8 cellular contexts compared by ENCODE assay signal in the genomic region with DNA sequence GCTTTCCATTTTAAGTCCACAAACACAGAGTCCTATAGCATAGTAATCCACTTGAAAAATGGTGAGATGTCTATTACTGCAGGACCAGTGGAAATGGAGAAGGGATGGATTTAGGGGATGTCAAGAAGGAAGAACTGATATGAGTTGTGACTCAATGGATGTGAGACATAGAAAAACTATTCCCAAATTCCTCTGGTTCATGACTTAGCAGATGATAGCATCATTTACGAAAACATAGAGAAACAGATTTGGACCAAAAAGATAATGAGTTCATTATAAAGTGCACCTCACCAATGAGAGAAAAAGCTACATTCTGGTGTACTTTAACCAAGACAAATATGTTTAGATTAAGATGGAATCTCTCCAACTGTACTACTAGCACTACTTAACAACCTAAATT. TPM values are rescaled to one million over a fixed set of nuclear protein-coding genes. Genes with fewer than 3 reads are reported as not detected.
A peak's percentile ranks its signal among the peaks of the same experiment; 100 is the strongest.
DNase-seq lines count a peak whose midpoint lies in the region; FAIRE-seq and TF ChIP-seq lines count a peak whose summit lies in the region.
"Not testable (repeated sequence)": the region's sequence is repeated elsewhere in the genome, so short reads cannot be mapped to it uniquely, and the experiment has no call there.

No MANE protein-coding gene starts in this region.

- H2AFZ ChIP-seq in endothelial cell of umbilical vein (ENCODE audit: low read depth, low read length); osteoblast (ENCODE audit: low read length): not testable (repeated sequence)

- H3K27me3 ChIP-seq in endothelial cell of umbilical vein (ENCODE audit: control insufficient read depth in 2 of 2, insufficient read depth in 2 of 2, low read length in 2 of 2); osteoblast (ENCODE audit: insufficient read depth, low read length): not testable (repeated sequence)

- H3K9ac ChIP-seq in endothelial cell of umbilical vein (replicated peaks; ENCODE audit: extremely low read depth, insufficient read depth, low read length), result not testable (repeated sequence)

- not testable (repeated sequence) for BruUV-seq in endothelial cell of umbilical vein (replicated peaks; lab: Mats Ljungman, UMichigan)

- not testable (repeated sequence) for H3K27ac ChIP-seq in endothelial cell of umbilical vein (ENCODE audit: insufficient read depth, low read depth, low read length)
- peak overlapping the region; percentile 64 for H3K27ac ChIP-seq in osteoblast (ENCODE audit: low read depth, low read length)

- CTCF ChIA-PET in endothelial cell of umbilical vein (lab: Charles Lee), result not testable (repeated sequence)

- not testable (repeated sequence) for H3K4me1 ChIP-seq in endothelial cell of umbilical vein (ENCODE audit: control insufficient read depth, extremely low read depth, insufficient read depth, low read length); osteoblast (ENCODE audit: insufficient read depth, low read length)

- H3K4me2 ChIP-seq in endothelial cell of umbilical vein (ENCODE audit: insufficient read depth, low read length); osteoblast (ENCODE audit: insufficient read depth, low read length): not testable (repeated sequence)

- H3K4me3 ChIP-seq in AG10803 (ENCODE audit: low read length); endothelial cell of umbilical vein (replicated peaks in 1 of 3; ENCODE audit: insufficient read depth in 1 of 3, low read depth in 1 of 3, low read length in 3 of 3); fibroblast of the aortic adventitia (ENCODE audit: low read depth, low read length); osteoblast (ENCODE audit: insufficient read depth, low read length): not testable (repeated sequence)

- H3K36me3 ChIP-seq in endothelial cell of umbilical vein (ENCODE audit: control insufficient read depth in 2 of 2, extremely low read depth in 1 of 2, insufficient read depth in 2 of 2, low read length in 2 of 2); osteoblast (ENCODE audit: insufficient read depth, low read length): not testable (repeated sequence)

- not testable (repeated sequence) for TF ChIP-seq CTCF in AG10803 (conservative IDR thresholded peaks at IDR 0.05; ENCODE audit: low read length); endothelial cell of umbilical vein (IDR thresholded peaks at IDR 0.05; ENCODE audit: extremely low read depth in 1 of 2, insufficient read depth in 1 of 2, low read depth in 1 of 2, low read length in 2 of 2); fibroblast of the aortic adventitia (IDR thresholded peaks at IDR 0.05; ENCODE audit: insufficient read depth, low read length); osteoblast (IDR thresholded peaks at IDR 0.05; ENCODE audit: extremely low read depth, low read depth, low read length)

- H3K9me3 ChIP-seq in endothelial cell of umbilical vein (replicated peaks; ENCODE audit: control insufficient read depth, insufficient read depth, low read length); osteoblast (ENCODE audit: low read depth, low read length): not testable (repeated sequence)

- dilution Hi-C loops in endothelial cell of umbilical vein (cut with MboI; ENCODE audit: extremely low pct_ligation_motif_present, low sequenced_read_pairs), result not testable (repeated sequence)

- not testable (repeated sequence) for H3K9me1 ChIP-seq in endothelial cell of umbilical vein (replicated peaks; ENCODE audit: control insufficient read depth, extremely low read depth, insufficient read depth, low read length)

- FAIRE-seq in endothelial cell of umbilical vein (lab: Jason Lieb, UNC), result not testable (repeated sequence)

- intact Hi-C loops in endothelial cell of umbilical vein (cut with micrococcal nuclease), result not testable (repeated sequence)

- peak; percentile 21 for DNase-seq in AG10803 (ENCODE audit: low read depth)
- DNase-seq in ELR (ENCODE audit: low read depth), result peak; percentile 61
- DNase-seq in HS-27A (ENCODE audit: low read depth), result peak; percentile 14
- DNase-seq in RPMI7951 (ENCODE audit: low read depth), result peak; percentile 6
- peak; percentile 56 for DNase-seq in amniotic epithelial cell (ENCODE audit: low read depth)
- not testable (repeated sequence) for DNase-seq in endothelial cell of umbilical vein (ENCODE audit: low read depth, low spot score); osteoblast (ENCODE audit: insufficient read length, low spot score, missing footprints)
- DNase-seq in fibroblast of the aortic adventitia (ENCODE audit: low read depth), result peak; percentile 57

- H4K20me1 ChIP-seq in endothelial cell of umbilical vein (replicated peaks; ENCODE audit: control insufficient read depth, extremely low read depth, insufficient read depth, low read length); osteoblast (ENCODE audit: insufficient read depth, low read length): not testable (repeated sequence)

- not testable (repeated sequence) for TF ChIP-seq POLR2A in endothelial cell of umbilical vein (IDR thresholded peaks at IDR 0.05; ENCODE audit: low read depth, low read length)

- POLR2A ChIA-PET in endothelial cell of umbilical vein (lab: Charles Lee), result not testable (repeated sequence)

- not testable (repeated sequence) for H3K79me2 ChIP-seq in endothelial cell of umbilical vein (ENCODE audit: control insufficient read depth, insufficient read depth, low read length); osteoblast (ENCODE audit: insufficient read depth, low read length)

TF ChIP-seq in endothelial cell of umbilical vein, 7 proteins besides CTCF, POLR2A, EP300 and RAD21:
- peak; percentile 35 for TF ChIP-seq GATA2 (IDR thresholded peaks at IDR 0.05; ENCODE audit: insufficient read depth, insufficient read length, low read depth, low read length)

RNA-seq across cellular contexts. Expression of a gene that starts 51.2 kb away (rescaled TPM):
- total RNA-seq in RPMI7951 (2014; rRNA removed; shearing (Covaris generic)), result 25.3 and 29.7 TPM in 2 replicates
- total RNA-seq in endothelial cell of umbilical vein (37.8 and 39.2 TPM in 2 replicates), fibroblast of the aortic adventitia (ENCODE audit: low replicate concordance) (24.1 and 52.6 TPM in 2 replicates), osteoblast (35.8 and 43.6 TPM in 2 replicates)
- polyA plus RNA-seq in endothelial cell of umbilical vein, result 28.0 and 29.2 TPM in 2 replicates
- polyA plus RNA-seq in endothelial cell of umbilical vein (2011; cell fraction: cytosol; rRNA removed), result 21.8 and 24.2 TPM in 2 replicates
- polyA plus RNA-seq in endothelial cell of umbilical vein (2011; cell fraction: nucleus; rRNA removed), result 103 and 111 TPM in 2 replicates
- 27.5 and 27.8 TPM in 2 replicates for polyA plus RNA-seq in endothelial cell of umbilical vein (2012)
- polyA minus RNA-seq in endothelial cell of umbilical vein, result 44.2 and 46.8 TPM in 2 replicates
- 18.3 TPM for polyA minus RNA-seq in endothelial cell of umbilical vein (2011; cell fraction: cytosol; rRNA and poly(A)+ RNA removed)
- polyA minus RNA-seq in endothelial cell of umbilical vein (2011; cell fraction: nucleus; rRNA and poly(A)+ RNA removed), result 68.0 and 97.6 TPM in 2 replicates
